18 cellular contexts compared by ENCODE assay signal in the genomic region with DNA sequence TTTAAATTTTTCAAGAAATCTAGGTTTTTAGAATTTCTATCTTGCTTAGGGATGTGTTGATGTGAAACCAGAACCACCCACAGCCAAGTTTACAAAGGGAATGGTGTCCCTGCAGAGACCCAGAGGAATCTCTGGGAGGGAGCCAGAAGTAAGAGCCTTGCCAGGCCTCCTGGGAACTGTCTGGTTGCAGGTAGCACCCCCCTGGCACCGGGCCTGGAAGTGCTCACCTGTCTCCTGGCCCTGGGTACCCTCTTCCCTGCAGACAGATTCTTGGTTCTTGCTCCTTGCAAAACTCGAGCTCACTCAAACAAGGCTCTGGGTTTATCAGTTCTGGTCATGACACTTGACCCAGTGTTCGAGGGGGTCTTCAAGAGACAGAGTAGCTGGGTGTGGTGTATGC.
"Had no signal": no experiment of that assay in that cellular context is flagged by ENCODE, and none has a peak within 500 bp of the region (broad histone marks: within the 10 kb centered on the region; RNA-seq: fewer than 3 reads in every experiment).

No MANE protein-coding gene starts in this region.

- H3K27ac ChIP-seq: coronary artery, dorsolateral prefrontal cortex, esophagus muscularis mucosa, foreskin keratinocyte, gastroesophageal sphincter, heart left ventricle, left lung, lower lobe of right lung had no signal

- ATAC-seq: foreskin keratinocyte, gastroesophageal sphincter, heart left ventricle, left cardiac atrium, left lung, left ventricle myocardium superior, lower lobe of right lung, mucosa of descending colon had no signal

- H3K27ac Mint-ChIP-seq: mesothelial cell of epicardium had no signal

- H3K9me3 Mint-ChIP-seq: mesothelial cell of epicardium had no signal

- H3K9me3 ChIP-seq: esophagus muscularis mucosa, gastroesophageal sphincter, heart left ventricle, left lung, lower lobe of right lung, mucosa of descending colon had no signal

- H3K27me3 ChIP-seq: dorsolateral prefrontal cortex had no signal

- H3K36me3 ChIP-seq: esophagus muscularis mucosa, gastroesophageal sphincter, heart left ventricle, left lung, lower lobe of right lung had no signal

- H3K4me3 ChIP-seq: coronary artery, dorsolateral prefrontal cortex, esophagus muscularis mucosa, gastroesophageal sphincter, heart left ventricle, left lung, lower lobe of right lung, mucosa of descending colon had no signal

- H3K4me1 ChIP-seq: foreskin keratinocyte had no signal

- DNase-seq: cerebellar nuclear complex; dermis blood vessel endothelial cell; dorsolateral prefrontal cortex; effector CD4-positive, alpha-beta T cell; effector memory CD4-positive, alpha-beta T cell; foreskin keratinocyte; heart left ventricle; hippocampal formation; left cardiac atrium; left ventricle myocardium superior; lower lobe of right lung; mesenchymal stem cell had no signal

- H3K4me3 Mint-ChIP-seq: mesothelial cell of epicardium had no signal

- H3K36me3 Mint-ChIP-seq: mesothelial cell of epicardium had no signal
